25 cellular contexts compared by ENCODE assay signal in genomic region chr6:2651536-2651935, GRCh38.
"Had no signal": no experiment of that assay in that cellular context is flagged by ENCODE, and none has a peak within 500 bp of the region (broad histone marks: within the 10 kb centered on the region; RNA-seq: fewer than 3 reads in every experiment).

No MANE protein-coding gene starts in this region.

- H3K9me3 Mint-ChIP-seq: activated T-helper 2 cell treated with anti-CD3 and anti-CD28 coated beads, Interferon-gamma antibody, Interleukin-2, Interleukin-4, amounts not matched to agents 10 μg/mL and 5 μg/mL and 100 μg/mL, durations not matched to agents 14 hours and 24 hours and 36 hours had no signal

- H3K4me3 Mint-ChIP-seq: activated CD4-positive, alpha-beta T cell treated with anti-CD3 and anti-CD28 coated beads for 36 hours; activated CD8-positive, alpha-beta memory T cell treated with anti-CD3 and anti-CD28 coated beads, Interleukin-2, amount 10 ng/mL, durations not matched to agents 7 days and 5 days; activated CD8-positive, alpha-beta T cell treated with anti-CD3 and anti-CD28 coated beads, Interleukin-2, amount 10 ng/mL, durations not matched to agents 7 days and 5 days; nephron progenitor cell had no signal

- DNase-seq: activated CD4-positive, alpha-beta T cell treated with anti-CD3 and anti-CD28 coated beads for 36 hours; activated CD4-positive, CD25-positive, alpha-beta regulatory T cell; activated CD8-positive, alpha-beta memory T cell treated with anti-CD3 and anti-CD28 coated beads, Interleukin-2, amount 10 ng/mL, durations not matched to agents 7 days and 5 days; activated CD8-positive, alpha-beta T cell treated with anti-CD3 and anti-CD28 coated beads, Interleukin-2, amount 10 ng/mL, durations not matched to agents 7 days and 5 days; activated naive CD4-positive, alpha-beta T cell; activated T-cell treated with anti-CD3 and anti-CD28 coated beads, Interleukin-2, amount 50 U/mL, for 48 hours; anterior cingulate cortex; dermis blood vessel endothelial cell; effector CD4-positive, alpha-beta T cell; heart right ventricle; kidney glomerular epithelial cell; left lung; nephron progenitor cell; ovary; right lobe of liver; stimulated activated CD4-positive, alpha-beta T cell treated with anti-CD3 and anti-CD28 coated beads, Interleukin-2, amount 100 ng/mL, for 48 hours; stimulated activated naive CD4-positive, alpha-beta T cell treated with Interleukin-2 at 50 U/mL for 16 hours; upper lobe of left lung had no signal

- H3K27ac Mint-ChIP-seq: activated CD4-positive, alpha-beta T cell treated with anti-CD3 and anti-CD28 coated beads for 36 hours; activated CD8-positive, alpha-beta memory T cell treated with anti-CD3 and anti-CD28 coated beads, Interleukin-2, amount 10 ng/mL, durations not matched to agents 7 days and 5 days; activated CD8-positive, alpha-beta T cell treated with anti-CD3 and anti-CD28 coated beads, Interleukin-2, amount 10 ng/mL, durations not matched to agents 7 days and 5 days; activated naive CD4-positive, alpha-beta T cell treated with anti-CD3 and anti-CD28 coated beads, Interleukin-2, amount 50 U/mL, for 72 hours; activated T-helper 2 cell treated with anti-CD3 and anti-CD28 coated beads, Interferon-gamma antibody, Interleukin-2, Interleukin-4, amounts not matched to agents 10 μg/mL and 5 μg/mL and 100 μg/mL, durations not matched to agents 14 hours and 24 hours and 36 hours; nephron progenitor cell; progenitor cell of endocrine pancreas had no signal

- H3K4me1 Mint-ChIP-seq: activated CD4-positive, alpha-beta T cell treated with anti-CD3 and anti-CD28 coated beads for 36 hours; activated CD8-positive, alpha-beta memory T cell treated with anti-CD3 and anti-CD28 coated beads, Interleukin-2, amount 10 ng/mL, durations not matched to agents 7 days and 5 days; nephron progenitor cell had no signal

- H3K9me3 ChIP-seq: esophagus muscularis mucosa, left lung, neutrophil, ovary, right lobe of liver, thoracic aorta, upper lobe of left lung, vagina had no signal

- H3K4me1 ChIP-seq: right lobe of liver, upper lobe of left lung, vagina had no signal

- ATAC-seq: activated CD4-positive, alpha-beta T cell treated with anti-CD3 and anti-CD28 coated beads for 36 hours; activated CD8-positive, alpha-beta memory T cell treated with anti-CD3 and anti-CD28 coated beads, Interleukin-2, amount 10 ng/mL, durations not matched to agents 7 days and 5 days; activated CD8-positive, alpha-beta T cell treated with anti-CD3 and anti-CD28 coated beads, Interleukin-2, amount 10 ng/mL, durations not matched to agents 7 days and 5 days; activated naive CD4-positive, alpha-beta T cell treated with anti-CD3 and anti-CD28 coated beads, Interleukin-2, amount 50 U/mL, for 72 hours; heart right ventricle; left lung had no signal

- H3K4me3 ChIP-seq: esophagus muscularis mucosa, heart right ventricle, left lung, ovary, right lobe of liver, thoracic aorta, upper lobe of left lung, vagina had no signal

- H3K27me3 Mint-ChIP-seq: progenitor cell of endocrine pancreas had no signal

- H3K27ac ChIP-seq: esophagus muscularis mucosa, heart right ventricle, left lung, neutrophil, ovary, right lobe of liver, thoracic aorta, upper lobe of left lung, vagina had no signal

- H3K36me3 Mint-ChIP-seq: activated CD8-positive, alpha-beta memory T cell treated with anti-CD3 and anti-CD28 coated beads, Interleukin-2, amount 10 ng/mL, durations not matched to agents 7 days and 5 days had no signal

- H3K36me3 ChIP-seq: esophagus muscularis mucosa, heart right ventricle, left lung, neutrophil, ovary, right lobe of liver, thoracic aorta, upper lobe of left lung, vagina had no signal

- H3K27me3 ChIP-seq: esophagus muscularis mucosa, neutrophil, ovary, right lobe of liver, upper lobe of left lung, vagina had no signal
